In the genomic region with DNA sequence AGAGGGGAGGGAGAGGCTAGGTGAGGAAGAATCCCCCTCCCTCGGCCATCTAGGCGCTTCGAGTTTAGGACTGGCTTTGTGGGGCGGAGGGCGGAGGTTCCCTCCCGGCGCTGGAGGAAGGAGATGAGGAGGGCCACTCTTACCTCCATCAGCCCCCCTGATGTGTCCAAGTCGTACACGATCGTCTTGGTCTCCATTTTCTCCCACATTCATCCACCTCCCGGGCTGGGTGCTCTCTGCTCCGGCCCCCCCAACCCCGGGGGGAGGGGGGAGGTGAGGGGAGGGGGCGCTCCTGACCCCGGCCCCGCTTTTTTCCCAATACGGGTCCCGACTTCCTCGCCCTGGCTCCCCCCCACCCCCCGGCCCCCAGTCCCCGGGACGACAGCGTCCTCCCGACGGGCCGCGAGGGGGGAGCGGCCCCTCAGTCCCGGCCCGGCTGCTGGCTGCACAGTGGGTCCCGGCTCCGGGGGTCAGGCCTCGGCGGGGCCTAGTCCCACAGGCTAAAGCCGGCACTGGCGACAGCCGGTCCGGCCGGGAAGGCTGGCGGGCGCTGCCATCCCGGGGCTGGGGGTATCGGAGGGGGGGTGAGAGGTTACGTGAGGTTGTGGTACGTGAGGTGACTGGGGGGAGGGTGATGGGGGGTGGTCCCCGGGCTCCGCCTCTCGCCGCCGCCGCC, we compare ENCODE assay signal across 8 cellular contexts. TPM values are rescaled to one million over a fixed set of nuclear protein-coding genes. Genes with fewer than 3 reads are reported as not detected.
DNase-seq lines count a peak whose midpoint lies in the region; ATAC-seq and TF ChIP-seq lines count a peak whose summit lies in the region.

No MANE protein-coding gene starts in this region.

- TF ChIP-seq POLR2A in sigmoid colon (IDR thresholded peaks at IDR 0.05): peak in 1 of 2 donors; percentile 46

- TF ChIP-seq CTCF in foreskin fibroblast (IDR thresholded peaks at IDR 0.05; ENCODE audit: low read depth, low read length) (no peak), sigmoid colon (IDR thresholded peaks at IDR 0.05) (no peak), GM10248 (IDR thresholded peaks at IDR 0.05; ENCODE audit: control extremely low read depth, extremely low read depth, low read depth, missing control alignments) (no peak)

- 0 to 1% methylated on average over 50 to 51 of the region's 51 CpGs for WGBS in sigmoid colon, 2 donors

- peaks cover 14% of the 10 kb centered on the region for H3K36me3 ChIP-seq in SK-N-MC (ENCODE audit: insufficient read depth, low read length)
- no peaks in the 10 kb centered on the region for H3K36me3 ChIP-seq in sigmoid colon

- ATAC-seq in GM21576 (IDR thresholded peaks at IDR 0.05; ENCODE audit: unreplicated experiment) (no peak), GM18873 (IDR thresholded peaks at IDR 0.05; ENCODE audit: low FRiP score, unreplicated experiment) (no peak)

- intact Hi-C loops in sigmoid colon (cut with DNase I): loop anchor here (2.0 to 5.0 kb wide), 3 partner anchors 54 to 614 kb away; partner anchors contain the start of genes FLOT2, IFT20, NEK8 and TNFAIP1

- H3K4me3 ChIP-seq in SK-N-MC (peak overlapping the region; percentile 86), foreskin fibroblast (ENCODE audit: low read depth in 1 of 2, low read length in 2 of 2) (peak overlapping the region; percentile 92 to 94), sigmoid colon (peak overlapping the region; percentile 92 to 96 (median 95))

- H3K27me3 ChIP-seq in sigmoid colon: no peaks in the 10 kb centered on the region

- peak overlapping the region; percentile 92 for H3K27ac ChIP-seq in SK-N-MC
- peak overlapping the region; percentile 94 to 99 (median 98) for H3K27ac ChIP-seq in sigmoid colon

- no peak for TF ChIP-seq EP300 in sigmoid colon (IDR thresholded peaks at IDR 0.05)

- DNase-seq in DMS53 (lab: John Stamatoyannopoulos, UW): peak; percentile 69
- no peak for DNase-seq in DMS53 treated with DMSO at 0.1 percent for 48 hours (lab: John Stamatoyannopoulos, UW; ENCODE audit: unreplicated experiment)
- DNase-seq in SK-N-MC (ENCODE audit: low read depth, low spot score): no peak
- no peak for DNase-seq in foreskin fibroblast
- no peak for DNase-seq in sigmoid colon
- DNase-seq in GM10248 (ENCODE audit: extremely low spot score): no peak

- POLR2A ChIA-PET in GM10248 (lab: Yijun Ruan, JAX): interaction anchor here (0.8 to 3.8 kb wide), 4 partner anchors 224 to 316 kb away, joined by 3 to 20 read pairs (median 9); partner anchors contain the start of genes RPL23A and TLCD1

- H3K4me1 ChIP-seq in sigmoid colon: peaks cover 0 to 41% (median 28%) of the 10 kb centered on the region in 4 donors

- H3K9me3 ChIP-seq in SK-N-MC (ENCODE audit: low read depth, low read length) (no peaks in the 10 kb centered on the region), sigmoid colon (no peaks in the 10 kb centered on the region)

- peak overlapping the region; percentile 79 for H3K9ac ChIP-seq in SK-N-MC (ENCODE audit: insufficient read length)

- CTCF ChIA-PET in GM10248 (lab: Yijun Ruan, JAX): interaction anchor here (1.1 to 3.9 kb wide), 11 partner anchors 11 to 231 kb away, joined by 3 to 62 read pairs (median 5); partner anchors contain the start of genes RPL23A and TLCD1

RNA-seq across cellular contexts. Expression of gene PHF12, which starts 0.4 kb away (rescaled TPM):
- 10 to 100 TPM; 39.1 to 54.3 (median 45.2) TPM for total RNA-seq in sigmoid colon
- 10 to 100 TPM in 2 of 3 donors, 1 to 10 TPM in 1; 6.9 to 24.7 (median 13.8) TPM for polyA plus RNA-seq in sigmoid colon

RNA-seq across cellular contexts. Expression of gene DHRS13, which starts 48.0 kb away (rescaled TPM):
- total RNA-seq in sigmoid colon: 1 to 10 TPM; 3.2 to 8.4 (median 3.9) TPM
- polyA plus RNA-seq in sigmoid colon: 10 to 100 TPM in 1 of 3 donors, 1 to 10 TPM in 2; 2.1 to 15.0 (median 3.0) TPM

RNA-seq across cellular contexts. Expression of gene FLOT2, which starts 53.4 kb away (rescaled TPM):
- 10 to 100 TPM; 38.5 to 72.5 (median 52.4) TPM for total RNA-seq in sigmoid colon
- 10 to 100 TPM; 27.3 to 91.8 (median 36.6) TPM for polyA plus RNA-seq in sigmoid colon

RNA-seq across cellular contexts. Expression of gene SEZ6, which starts 54.9 kb away (rescaled TPM):
- under 1 TPM in 3 of 4 donors, not detected in 1; 0.36 to 0.99 (median 0.41) TPM for total RNA-seq in sigmoid colon
- under 1 TPM in 1 of 3 donors, not detected in 2; 0.67 TPM for polyA plus RNA-seq in sigmoid colon
